18 cellular contexts compared by ENCODE assay signal in genomic region chr5:146034127-146034526, GRCh38.
"Had no signal": no experiment of that assay in that cellular context is flagged by ENCODE, and none has a peak within 500 bp of the region (broad histone marks: within the 10 kb centered on the region; RNA-seq: fewer than 3 reads in every experiment).

No MANE protein-coding gene starts in this region.

- H3K9me3 Mint-ChIP-seq: activated CD4-positive, alpha-beta T cell treated with anti-CD3 and anti-CD28 coated beads, Interleukin-2, amount 10 ng/mL, durations not matched to agents 24 days and 14 days; activated naive CD4-positive, alpha-beta T cell treated with anti-CD3 and anti-CD28 coated beads, Interleukin-2, amount 50 U/mL, for 24 hours; naive B cell; stimulated activated naive CD8-positive, alpha-beta T cell treated with anti-CD3 and anti-CD28 coated beads, Interleukin-15, amount 100 ng/mL, for 72 hours had no signal

- H3K27me3 ChIP-seq: cardiac muscle cell, gastroesophageal sphincter, ovary, spleen, upper lobe of left lung had no signal

- H3K4me3 ChIP-seq: cardiac muscle cell, gastroesophageal sphincter, ovary, spleen, upper lobe of left lung had no signal

- ATAC-seq: activated CD8-positive, alpha-beta T cell treated with anti-CD3 and anti-CD28 coated beads, Interleukin-2, amount 10 ng/mL, durations not matched to agents 7 days and 5 days; gastroesophageal sphincter; left lobe of liver; sciatic nerve; stimulated activated naive CD8-positive, alpha-beta T cell treated with anti-CD3 and anti-CD28 coated beads, Interleukin-15, amount 100 ng/mL, for 72 hours had no signal

- H3K36me3 Mint-ChIP-seq: activated naive CD4-positive, alpha-beta T cell treated with anti-CD3 and anti-CD28 coated beads, Interleukin-2, amount 50 U/mL, for 24 hours; naive B cell had no signal

- H3K4me1 ChIP-seq: gastroesophageal sphincter, spleen, upper lobe of left lung had no signal

- H3K4me3 Mint-ChIP-seq: activated CD4-positive, alpha-beta T cell treated with anti-CD3 and anti-CD28 coated beads, Interleukin-2, amount 10 ng/mL, durations not matched to agents 24 days and 14 days; activated CD8-positive, alpha-beta T cell treated with anti-CD3 and anti-CD28 coated beads, Interleukin-2, amount 10 ng/mL, durations not matched to agents 7 days and 5 days; activated naive CD4-positive, alpha-beta T cell treated with anti-CD3 and anti-CD28 coated beads, Interleukin-2, amount 50 U/mL, for 24 hours; naive B cell; stimulated activated naive CD8-positive, alpha-beta T cell treated with anti-CD3 and anti-CD28 coated beads, Interleukin-15, amount 100 ng/mL, for 72 hours had no signal

- H3K36me3 ChIP-seq: cardiac muscle cell, gastroesophageal sphincter, ovary, spleen, upper lobe of left lung had no signal

- H3K9me3 ChIP-seq: gastroesophageal sphincter, ovary, spleen, upper lobe of left lung had no signal

- H3K27ac Mint-ChIP-seq: activated CD4-positive, alpha-beta T cell treated with anti-CD3 and anti-CD28 coated beads, Interleukin-2, amount 10 ng/mL, durations not matched to agents 24 days and 14 days; activated CD8-positive, alpha-beta T cell treated with anti-CD3 and anti-CD28 coated beads, Interleukin-2, amount 10 ng/mL, durations not matched to agents 7 days and 5 days; activated naive CD4-positive, alpha-beta T cell treated with anti-CD3 and anti-CD28 coated beads, Interleukin-2, amount 50 U/mL, for 24 hours; naive B cell; stimulated activated naive CD8-positive, alpha-beta T cell treated with anti-CD3 and anti-CD28 coated beads, Interleukin-15, amount 100 ng/mL, for 72 hours had no signal

- DNase-seq: activated CD4-positive, alpha-beta T cell treated with anti-CD3 and anti-CD28 coated beads, Interleukin-2, amount 10 ng/mL, durations not matched to agents 24 days and 14 days; activated CD4-positive, CD25-positive, alpha-beta regulatory T cell; activated CD8-positive, alpha-beta memory T cell treated with anti-CD3 and anti-CD28 coated beads, Interleukin-2, amount 50 U/mL, for 4 hours; activated CD8-positive, alpha-beta T cell treated with anti-CD3 and anti-CD28 coated beads, Interleukin-2, amount 10 ng/mL, durations not matched to agents 7 days and 5 days; activated effector memory CD4-positive, alpha-beta T cell treated with anti-CD3 and anti-CD28 coated beads, Interleukin-2, amount 50 U/mL, for 16 hours; activated T-cell treated with anti-CD3 and anti-CD28 coated beads, Interleukin-2, amount 50 U/mL, for 48 hours; midbrain; naive B cell; ovary; spleen; stimulated activated CD4-positive, alpha-beta T cell treated with anti-CD3 and anti-CD28 coated beads, Interleukin-1b, Interleukin-23, amount 100 ng/mL, for 48 hours; stimulated activated naive CD8-positive, alpha-beta T cell treated with anti-CD3 and anti-CD28 coated beads, Interleukin-15, amount 100 ng/mL, for 72 hours; upper lobe of left lung had no signal

- H3K4me1 Mint-ChIP-seq: activated CD4-positive, alpha-beta T cell treated with anti-CD3 and anti-CD28 coated beads, Interleukin-2, amount 10 ng/mL, durations not matched to agents 24 days and 14 days; activated naive CD4-positive, alpha-beta T cell treated with anti-CD3 and anti-CD28 coated beads, Interleukin-2, amount 50 U/mL, for 24 hours; naive B cell; stimulated activated naive CD8-positive, alpha-beta T cell treated with anti-CD3 and anti-CD28 coated beads, Interleukin-15, amount 100 ng/mL, for 72 hours had no signal

- H3K27ac ChIP-seq: cardiac muscle cell, gastroesophageal sphincter, ovary, spleen, upper lobe of left lung had no signal
